In genomic region chr2:36549063-36549662, GRCh38 we compare ENCODE assay signal across 1 cellular context.
TF ChIP-seq lines count a peak whose summit lies in the region.

No MANE protein-coding gene starts in this region.

TF ChIP-seq in SK-N-SH treated with all-trans-retinoic acid at 6 μM for 48 hours, 23 proteins besides CTCF, POLR2A, EP300 and RAD21 (continued from another document):
- TF ChIP-seq POU6F1 (CRISPR knock-in tag; IDR thresholded peaks at IDR 0.05; ENCODE audit: borderline replicate concordance, low read depth) (no peak), PPARA (CRISPR knock-in tag; IDR thresholded peaks at IDR 0.05; ENCODE audit: borderline replicate concordance) (no peak), ARNTL (CRISPR knock-in tag; IDR thresholded peaks at IDR 0.05; ENCODE audit: borderline replicate concordance, low read depth) (no peak), PATZ1 (CRISPR knock-in tag; IDR thresholded peaks at IDR 0.05; ENCODE audit: borderline replicate concordance) (no peak), ISL1 (CRISPR knock-in tag; IDR thresholded peaks at IDR 0.05) (no peak), ZNF70 (CRISPR knock-in tag; IDR thresholded peaks at IDR 0.05) (no peak), CSDC2 (CRISPR knock-in tag; IDR thresholded peaks at IDR 0.05) (no peak)
